ENCODE assay signal across 8 cellular contexts in genomic region chr1:93715529-93716126, GRCh38. TPM values are rescaled to one million over a fixed set of nuclear protein-coding genes. Genes with fewer than 3 reads are reported as not detected.
DNase-seq lines count a peak whose midpoint lies in the region; ATAC-seq and TF ChIP-seq lines count a peak whose summit lies in the region.

No MANE protein-coding gene starts in this region.

- no peak overlapping the region for H3K27ac Mint-ChIP-seq in stimulated activated naive CD8-positive, alpha-beta T cell treated with anti-CD3 and anti-CD28 coated beads, Interleukin-15, amount 100 ng/mL, for 72 hours

- peaks cover 8% of the 10 kb centered on the region for H3K4me1 ChIP-seq in testis

- TF ChIP-seq POLR2A in testis (IDR thresholded peaks at IDR 0.05): no peak

- TF ChIP-seq CTCF in testis (IDR thresholded peaks at IDR 0.05): no peak

- H3K4me1 Mint-ChIP-seq in activated T-cell treated with anti-CD3 and anti-CD28 coated beads, Interleukin-2, amount 50 U/mL, for 4 hours (ENCODE audit: low read depth): peaks cover 21% of the 10 kb centered on the region
- peaks cover 26% of the 10 kb centered on the region for H3K4me1 Mint-ChIP-seq in stimulated activated naive CD8-positive, alpha-beta T cell treated with anti-CD3 and anti-CD28 coated beads, Interleukin-15, amount 100 ng/mL, for 72 hours

- H3K36me3 ChIP-seq in testis (ENCODE audit: low read depth, missing control alignments): no peaks in the 10 kb centered on the region

- H3K27me3 ChIP-seq in testis: no peaks in the 10 kb centered on the region

- H3K36me3 Mint-ChIP-seq in activated T-cell treated with anti-CD3 and anti-CD28 coated beads, Interleukin-2, amount 50 U/mL, for 4 hours (ENCODE audit: insufficient read depth): no peaks in the 10 kb centered on the region

- intact Hi-C loops in testis (cut with DNase I; ENCODE audit: low total_unique reads): no loop called here

- H3K9me3 ChIP-seq in testis: no peaks in the 10 kb centered on the region

- H3K4me3 Mint-ChIP-seq in activated T-cell treated with anti-CD3 and anti-CD28 coated beads, Interleukin-2, amount 50 U/mL, for 4 hours: no peak overlapping the region
- no peak overlapping the region for H3K4me3 Mint-ChIP-seq in stimulated activated naive CD8-positive, alpha-beta T cell treated with anti-CD3 and anti-CD28 coated beads, Interleukin-15, amount 100 ng/mL, for 72 hours

- no peak overlapping the region for H3K27ac ChIP-seq in testis

- peaks cover 3% of the 10 kb centered on the region for H3K27me3 Mint-ChIP-seq in activated T-cell treated with anti-CD3 and anti-CD28 coated beads, Interleukin-2, amount 50 U/mL, for 4 hours (ENCODE audit: low read depth)
- H3K27me3 Mint-ChIP-seq in stimulated activated naive CD8-positive, alpha-beta T cell treated with anti-CD3 and anti-CD28 coated beads, Interleukin-15, amount 100 ng/mL, for 72 hours: peaks cover 14% of the 10 kb centered on the region

- peak; percentile 54 for ATAC-seq in GM19463 (IDR thresholded peaks at IDR 0.05; ENCODE audit: unreplicated experiment)
- ATAC-seq in activated T-cell treated with anti-CD3 and anti-CD28 coated beads, Interleukin-2, amount 50 U/mL, for 4 hours: peak; percentile 69 to 71
- peak; percentile 81 for ATAC-seq in stimulated activated naive CD8-positive, alpha-beta T cell treated with anti-CD3 and anti-CD28 coated beads, Interleukin-15, amount 100 ng/mL, for 72 hours
- ATAC-seq in HG02938 (IDR thresholded peaks at IDR 0.05; ENCODE audit: unreplicated experiment): no peak

- H3K4me3 ChIP-seq in testis: no peak overlapping the region

- peak; percentile 10 for DNase-seq in DMS 273 treated with DMSO at 0.1 percent for 48 hours (lab: John Stamatoyannopoulos, UW)
- peak; percentile 66 for DNase-seq in NCI-H1436 treated with DMSO at 0.1 percent for 48 hours (lab: John Stamatoyannopoulos, UW)
- no peak for DNase-seq in activated T-cell treated with anti-CD3 and anti-CD28 coated beads, Interleukin-2, amount 50 U/mL, for 4 hours
- peak in 1 of 2 donors; percentile 32 for DNase-seq in stimulated activated naive CD8-positive, alpha-beta T cell treated with anti-CD3 and anti-CD28 coated beads, Interleukin-15, amount 100 ng/mL, for 72 hours
- no peak for DNase-seq in putamen (ENCODE audit: low spot score)
- no peak for DNase-seq in testis

- WGBS in testis, 2 donors: 55 to 78% methylated on average over 10 of the region's 10 CpGs

- peaks cover 8% of the 10 kb centered on the region for H3K9me3 Mint-ChIP-seq in activated T-cell treated with anti-CD3 and anti-CD28 coated beads, Interleukin-2, amount 50 U/mL, for 4 hours
- H3K9me3 Mint-ChIP-seq in stimulated activated naive CD8-positive, alpha-beta T cell treated with anti-CD3 and anti-CD28 coated beads, Interleukin-15, amount 100 ng/mL, for 72 hours: peaks cover 9 to 18% of the 10 kb centered on the region in 2 donors

RNA-seq across cellular contexts. Expression of gene BCAR3, which starts 34.0 kb away (rescaled TPM):
- 1 to 10 TPM in 2 of 3 donors, under 1 TPM in 1; 0.53 to 1.7 (median 1.2) TPM for total RNA-seq in activated T-cell treated with anti-CD3 and anti-CD28 coated beads, Interleukin-2, amount 50 U/mL, for 4 hours
- 10 to 100 TPM; 42.9 to 55.9 TPM for total RNA-seq in testis
- 23.2 TPM for polyA plus RNA-seq in testis (ENCODE audit: insufficient read depth, low read depth, low replicate concordance)

Comparison
In these comparisons a context has a peak if more than half of its experiments do, and no peak if none do; other contexts are left out.
1. DNase-seq: peak in DMS 273 treated with DMSO at 0.1 percent for 48 hours (single experiment) and NCI-H1436 treated with DMSO at 0.1 percent for 48 hours (single experiment); none in activated T-cell treated with anti-CD3 and anti-CD28 coated beads, Interleukin-2, amount 50 U/mL, for 4 hours (single experiment), putamen (single experiment) and testis (single experiment).
2. RNA of gene BCAR3, which starts 34.0 kb away (total RNA-seq): 42.9 to 55.9 TPM in testis; 0.53 to 1.7 TPM in activated T-cell treated with anti-CD3 and anti-CD28 coated beads, Interleukin-2, amount 50 U/mL, for 4 hours; every median in the first group is over 10 times any median in the second.